Comparison of ENCODE assay signal across 38 cellular contexts in the genomic region with DNA sequence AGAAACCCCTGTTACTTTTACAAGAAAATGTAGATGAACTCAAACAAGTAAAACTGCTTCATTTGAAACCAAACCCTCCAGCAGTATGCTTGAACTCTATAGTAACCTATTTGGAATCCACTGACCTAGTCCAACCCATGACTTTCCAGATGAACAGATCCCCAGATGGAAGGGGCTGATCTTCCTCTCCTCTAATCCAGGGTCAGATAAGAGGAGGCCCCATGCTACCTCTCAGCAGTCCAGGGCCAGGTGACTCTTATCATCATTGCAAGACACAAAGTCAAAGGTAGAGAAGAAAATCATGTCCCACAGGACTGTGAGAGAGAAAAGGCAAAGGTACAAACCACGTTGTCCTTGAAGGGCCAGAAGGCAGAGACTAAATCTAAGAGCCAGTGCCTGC.
"Had no signal": no experiment of that assay in that cellular context is flagged by ENCODE, and none has a peak within 500 bp of the region (broad histone marks: within the 10 kb centered on the region; RNA-seq: fewer than 3 reads in every experiment).

No MANE protein-coding gene starts in this region.

- H3K36me3 Mint-ChIP-seq: activated naive CD4-positive, alpha-beta T cell treated with anti-CD3 and anti-CD28 coated beads, Interleukin-2, amount 10 ng/mL, durations not matched to agents 7 days and 5 days; activated naive CD4-positive, alpha-beta T cell treated with anti-CD3 and anti-CD28 coated beads, Interleukin-2, amount 50 U/mL, for 24 hours; activated naive CD4-positive, alpha-beta T cell treated with anti-CD3 and anti-CD28 coated beads, Interleukin-2, amount 50 U/mL, for 72 hours; activated naive CD8-positive, alpha-beta T cell; activated naive CD8-positive, alpha-beta T cell treated with anti-CD3 and anti-CD28 coated beads for 36 hours; activated naive CD8-positive, alpha-beta T cell treated with anti-CD3 and anti-CD28 coated beads, Interleukin-2, amount 10 ng/mL, durations not matched to agents 7 days and 5 days; brain had no signal

- H3K9me3 ChIP-seq: adrenal gland, ascending aorta, body of pancreas, breast epithelium had no signal

- H3K27ac Mint-ChIP-seq: activated naive CD4-positive, alpha-beta T cell treated with anti-CD3 and anti-CD28 coated beads for 36 hours; activated naive CD4-positive, alpha-beta T cell treated with anti-CD3 and anti-CD28 coated beads, Interleukin-2, amount 10 ng/mL, durations not matched to agents 7 days and 5 days; activated naive CD4-positive, alpha-beta T cell treated with anti-CD3 and anti-CD28 coated beads, Interleukin-2, amount 50 U/mL, for 24 hours; activated naive CD4-positive, alpha-beta T cell treated with anti-CD3 and anti-CD28 coated beads, Interleukin-2, amount 50 U/mL, for 72 hours; activated naive CD8-positive, alpha-beta T cell; activated naive CD8-positive, alpha-beta T cell treated with anti-CD3 and anti-CD28 coated beads for 36 hours; activated naive CD8-positive, alpha-beta T cell treated with anti-CD3 and anti-CD28 coated beads, Interleukin-2, amount 10 ng/mL, durations not matched to agents 7 days and 5 days; activated naive CD8-positive, alpha-beta T cell treated with anti-CD3 and anti-CD28 coated beads, Interleukin-2, amount 50 U/mL, for 24 hours; activated T-cell treated with anti-CD3 and anti-CD28 coated beads, Interleukin-2, amount 50 U/mL, for 24 hours; activated T-cell treated with anti-CD3 and anti-CD28 coated beads, Interleukin-2, amount 50 U/mL, for 72 hours; activated T-helper 1 cell treated with anti-CD3 and anti-CD28 coated beads, Interleukin-12 subunit alpha, Interleukin-12 subunit beta, Interleukin-2, Interleukin-4 antibody, amounts not matched to agents 30 ng/mL and 10 ng/mL and 1 ng/mL, durations not matched to agents 14 hours and 24 hours and 36 hours; activated T-helper 17 cell treated with anti-CD3 and anti-CD28 coated beads, Interleukin-2, amount 50 U/mL, for 72 hours; activated T-helper 2 cell treated with anti-CD3 and anti-CD28 coated beads, Interferon-gamma antibody, Interleukin-2, Interleukin-4, amounts not matched to agents 10 μg/mL and 5 μg/mL and 100 μg/mL, durations not matched to agents 14 hours and 24 hours and 36 hours had no signal

- H3K4me1 Mint-ChIP-seq: activated naive CD4-positive, alpha-beta T cell treated with anti-CD3 and anti-CD28 coated beads, Interleukin-2, amount 10 ng/mL, durations not matched to agents 7 days and 5 days; activated naive CD4-positive, alpha-beta T cell treated with anti-CD3 and anti-CD28 coated beads, Interleukin-2, amount 50 U/mL, for 24 hours; activated naive CD8-positive, alpha-beta T cell treated with anti-CD3 and anti-CD28 coated beads for 36 hours; activated naive CD8-positive, alpha-beta T cell treated with anti-CD3 and anti-CD28 coated beads, Interleukin-2, amount 50 U/mL, for 24 hours; activated T-helper 17 cell treated with anti-CD3 and anti-CD28 coated beads, Interleukin-2, amount 50 U/mL, for 72 hours; central memory CD8-positive, alpha-beta T cell had no signal

- FAIRE-seq: astrocyte had no signal

- H3K27ac ChIP-seq: adrenal gland, ascending aorta, body of pancreas, brain microvascular endothelial cell, breast epithelium, cardiac muscle cell had no signal

- DNase-seq: activated effector memory CD4-positive, alpha-beta T cell treated with anti-CD3 and anti-CD28 coated beads, Interleukin-2, amount 50 U/mL, for 16 hours; activated effector memory CD4-positive, alpha-beta T cell treated with Interleukin-2 at 50 U/mL for 16 hours; activated gamma-delta T cell; activated gamma-delta T cell treated with Interleukin-2 at 50 U/mL for 16 hours; activated naive CD4-positive, alpha-beta T cell; activated naive CD4-positive, alpha-beta T cell treated with anti-CD3 and anti-CD28 coated beads for 36 hours; activated naive CD4-positive, alpha-beta T cell treated with anti-CD3 and anti-CD28 coated beads, Interleukin-2, amount 10 ng/mL, durations not matched to agents 7 days and 5 days; activated naive CD4-positive, alpha-beta T cell treated with anti-CD3 and anti-CD28 coated beads, Interleukin-2, amount 50 U/mL, for 16 hours; activated naive CD4-positive, alpha-beta T cell treated with Interleukin-2 at 50 U/mL for 16 hours; activated naive CD8-positive, alpha-beta T cell treated with anti-CD3 and anti-CD28 coated beads for 36 hours; activated naive CD8-positive, alpha-beta T cell treated with anti-CD3 and anti-CD28 coated beads, Interleukin-2, amount 10 ng/mL, durations not matched to agents 7 days and 5 days; activated naive CD8-positive, alpha-beta T cell treated with anti-CD3 and anti-CD28 coated beads, Interleukin-2, amount 50 U/mL, for 24 hours; activated T-cell treated with anti-CD3 and anti-CD28 coated beads, Interleukin-2, amount 50 U/mL, for 1 hour; activated T-cell treated with anti-CD3 and anti-CD28 coated beads, Interleukin-2, amount 50 U/mL, for 24 hours; activated T-cell treated with anti-CD3 and anti-CD28 coated beads, Interleukin-2, amount 50 U/mL, for 4 hours; activated T-cell treated with anti-CD3 and anti-CD28 coated beads, Interleukin-2, amount 50 U/mL, for 48 hours; activated T-cell treated with anti-CD3 and anti-CD28 coated beads, Interleukin-2, amount 50 U/mL, for 72 hours; adrenal gland; amniotic stem cell; amygdala; aorta; body of pancreas; brain microvascular endothelial cell; caudate nucleus; central memory CD4-positive, alpha-beta T cell; cerebellar nuclear complex had no signal

- H3K9me3 Mint-ChIP-seq: activated naive CD4-positive, alpha-beta T cell treated with anti-CD3 and anti-CD28 coated beads for 36 hours; activated naive CD4-positive, alpha-beta T cell treated with anti-CD3 and anti-CD28 coated beads, Interleukin-2, amount 10 ng/mL, durations not matched to agents 7 days and 5 days; activated naive CD4-positive, alpha-beta T cell treated with anti-CD3 and anti-CD28 coated beads, Interleukin-2, amount 50 U/mL, for 24 hours; activated naive CD8-positive, alpha-beta T cell treated with anti-CD3 and anti-CD28 coated beads for 36 hours; activated naive CD8-positive, alpha-beta T cell treated with anti-CD3 and anti-CD28 coated beads, Interleukin-2, amount 50 U/mL, for 24 hours; activated T-cell treated with anti-CD3 and anti-CD28 coated beads, Interleukin-2, amount 50 U/mL, for 24 hours; activated T-cell treated with anti-CD3 and anti-CD28 coated beads, Interleukin-2, amount 50 U/mL, for 4 hours; activated T-helper 17 cell treated with anti-CD3 and anti-CD28 coated beads, Interleukin-2, amount 50 U/mL, for 72 hours; activated T-helper 2 cell treated with anti-CD3 and anti-CD28 coated beads, Interferon-gamma antibody, Interleukin-2, Interleukin-4, amounts not matched to agents 10 μg/mL and 5 μg/mL and 100 μg/mL, durations not matched to agents 14 hours and 24 hours and 36 hours; brain; central memory CD8-positive, alpha-beta T cell had no signal

- H3K27me3 ChIP-seq: adrenal gland, ascending aorta, body of pancreas, brain microvascular endothelial cell, breast epithelium, cardiac muscle cell had no signal

- H3K4me3 ChIP-seq: adrenal gland, ascending aorta, body of pancreas, breast epithelium, cardiac muscle cell had no signal

- H3K4me3 Mint-ChIP-seq: activated naive CD4-positive, alpha-beta T cell treated with anti-CD3 and anti-CD28 coated beads for 36 hours; activated naive CD4-positive, alpha-beta T cell treated with anti-CD3 and anti-CD28 coated beads, Interleukin-2, amount 10 ng/mL, durations not matched to agents 7 days and 5 days; activated naive CD4-positive, alpha-beta T cell treated with anti-CD3 and anti-CD28 coated beads, Interleukin-2, amount 50 U/mL, for 24 hours; activated naive CD8-positive, alpha-beta T cell; activated naive CD8-positive, alpha-beta T cell treated with anti-CD3 and anti-CD28 coated beads for 36 hours; activated naive CD8-positive, alpha-beta T cell treated with anti-CD3 and anti-CD28 coated beads, Interleukin-2, amount 10 ng/mL, durations not matched to agents 7 days and 5 days; activated naive CD8-positive, alpha-beta T cell treated with anti-CD3 and anti-CD28 coated beads, Interleukin-2, amount 50 U/mL, for 24 hours; activated T-cell treated with anti-CD3 and anti-CD28 coated beads, Interleukin-2, amount 50 U/mL, for 24 hours; activated T-cell treated with anti-CD3 and anti-CD28 coated beads, Interleukin-2, amount 50 U/mL, for 4 hours; activated T-cell treated with anti-CD3 and anti-CD28 coated beads, Interleukin-2, amount 50 U/mL, for 72 hours; activated T-helper 1 cell treated with anti-CD3 and anti-CD28 coated beads, Interleukin-12 subunit alpha, Interleukin-12 subunit beta, Interleukin-2, Interleukin-4 antibody, amounts not matched to agents 30 ng/mL and 10 ng/mL and 1 ng/mL, durations not matched to agents 14 hours and 24 hours and 36 hours; activated T-helper 17 cell treated with anti-CD3 and anti-CD28 coated beads, Interleukin-2, amount 50 U/mL, for 72 hours; brain; central memory CD8-positive, alpha-beta T cell had no signal

- H3K4me1 ChIP-seq: ascending aorta, breast epithelium had no signal

- H3K36me3 ChIP-seq: adrenal gland, ascending aorta, brain microvascular endothelial cell, breast epithelium, cardiac muscle cell had no signal

- ATAC-seq: activated naive CD4-positive, alpha-beta T cell treated with anti-CD3 and anti-CD28 coated beads, Interleukin-2, amount 50 U/mL, for 72 hours; activated naive CD8-positive, alpha-beta T cell treated with anti-CD3 and anti-CD28 coated beads, Interleukin-2, amount 50 U/mL, for 24 hours; activated T-cell treated with anti-CD3 and anti-CD28 coated beads, Interleukin-2, amount 50 U/mL, for 4 hours; activated T-cell treated with anti-CD3 and anti-CD28 coated beads, Interleukin-2, amount 50 U/mL, for 72 hours; activated T-helper 17 cell treated with anti-CD3 and anti-CD28 coated beads, Interleukin-2, amount 50 U/mL, for 72 hours; body of pancreas had no signal

- H3K27me3 Mint-ChIP-seq: activated naive CD8-positive, alpha-beta T cell; activated naive CD8-positive, alpha-beta T cell treated with anti-CD3 and anti-CD28 coated beads for 36 hours; activated naive CD8-positive, alpha-beta T cell treated with anti-CD3 and anti-CD28 coated beads, Interleukin-2, amount 10 ng/mL, durations not matched to agents 7 days and 5 days; activated T-cell treated with anti-CD3 and anti-CD28 coated beads, Interleukin-2, amount 50 U/mL, for 24 hours; central memory CD8-positive, alpha-beta T cell had no signal
